Comparison of ENCODE assay signal across 2 cellular contexts in the genomic region with DNA sequence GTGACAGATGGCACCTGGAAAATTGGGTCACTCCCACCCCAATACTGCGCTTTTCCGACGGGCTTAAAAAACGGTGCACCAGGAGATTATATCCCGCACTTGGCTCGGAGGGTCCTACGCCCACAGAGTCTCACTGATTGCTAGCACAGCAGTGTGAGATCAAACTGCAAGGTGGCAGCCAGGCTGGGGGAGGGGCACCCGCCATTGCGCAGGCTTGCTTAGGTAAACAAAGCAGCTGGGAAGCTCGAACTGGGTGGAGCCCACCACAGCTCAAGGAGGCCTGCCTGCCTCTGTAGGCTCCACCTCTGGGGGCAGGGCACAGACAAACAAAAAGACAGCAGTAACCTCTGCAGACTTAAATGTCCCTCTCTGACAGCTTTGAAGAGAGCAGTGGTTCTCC. TPM values are rescaled to one million over a fixed set of nuclear protein-coding genes. Genes with fewer than 3 reads are reported as not detected.
"Had no signal": no experiment of that assay in that cellular context is flagged by ENCODE, and none has a peak within 500 bp of the region (broad histone marks: within the 10 kb centered on the region; RNA-seq: fewer than 3 reads in every experiment).

No MANE protein-coding gene starts in this region.

RNA-seq across cellular contexts. Expression of a gene that starts 54.9 kb away (rescaled TPM):
- total RNA-seq: G401, GM12878 had no signal
